In the genomic region with DNA sequence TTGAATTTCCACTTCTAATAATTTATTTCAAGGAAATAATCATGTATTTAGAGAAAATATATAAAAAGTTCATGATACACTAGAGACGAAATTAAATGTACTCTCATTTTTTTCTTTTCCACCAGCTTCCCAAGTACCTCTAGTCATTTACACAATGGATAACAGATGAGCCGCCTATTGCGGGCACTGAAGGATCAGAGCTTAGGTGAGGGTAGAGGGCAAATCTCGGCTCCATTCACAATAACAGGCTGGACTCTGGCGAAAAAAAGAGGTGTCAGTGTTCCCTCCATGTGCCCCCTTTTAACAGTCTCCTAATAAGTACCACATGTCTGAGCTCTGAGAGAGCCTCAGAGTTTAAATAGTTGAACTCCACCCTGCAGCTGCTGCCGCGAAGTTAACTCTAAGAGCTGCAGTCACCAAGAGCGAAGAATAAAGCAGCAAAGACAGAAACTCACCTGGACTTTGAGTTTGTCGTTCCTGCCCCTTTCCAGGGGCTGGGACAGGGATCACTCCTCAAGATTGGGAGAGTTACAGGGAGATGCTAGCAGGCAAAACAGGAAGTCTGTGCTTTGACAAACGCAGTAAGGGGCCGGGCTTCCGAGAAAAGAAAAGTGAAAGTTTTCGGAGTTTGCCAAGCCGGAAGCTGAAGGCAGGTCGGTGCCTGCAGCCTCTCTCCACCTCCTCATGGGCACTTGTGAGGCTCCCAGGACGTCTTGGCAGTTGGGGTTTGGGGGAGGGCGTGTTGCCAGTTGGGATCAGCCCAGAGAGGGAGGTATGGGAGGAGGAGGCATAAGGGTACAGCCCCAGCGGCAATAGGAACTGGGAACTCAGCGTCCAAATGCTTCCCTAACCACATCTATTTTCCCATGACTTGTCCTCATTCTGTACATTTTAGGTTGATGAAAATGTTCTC, we compare ENCODE assay signal across 1 cellular context.
TF ChIP-seq lines count a peak whose summit lies in the region.

Gene SP110 (minus strand): TSS at position 566 of the 913 bp plus-strand sequence. CDS start 3,057 bp downstream, outside the sequence.

TF ChIP-seq in HepG2, 621 proteins besides CTCF, POLR2A, EP300 and RAD21 (continued from another document and continues in another):
- TF ChIP-seq, protein P1, sequence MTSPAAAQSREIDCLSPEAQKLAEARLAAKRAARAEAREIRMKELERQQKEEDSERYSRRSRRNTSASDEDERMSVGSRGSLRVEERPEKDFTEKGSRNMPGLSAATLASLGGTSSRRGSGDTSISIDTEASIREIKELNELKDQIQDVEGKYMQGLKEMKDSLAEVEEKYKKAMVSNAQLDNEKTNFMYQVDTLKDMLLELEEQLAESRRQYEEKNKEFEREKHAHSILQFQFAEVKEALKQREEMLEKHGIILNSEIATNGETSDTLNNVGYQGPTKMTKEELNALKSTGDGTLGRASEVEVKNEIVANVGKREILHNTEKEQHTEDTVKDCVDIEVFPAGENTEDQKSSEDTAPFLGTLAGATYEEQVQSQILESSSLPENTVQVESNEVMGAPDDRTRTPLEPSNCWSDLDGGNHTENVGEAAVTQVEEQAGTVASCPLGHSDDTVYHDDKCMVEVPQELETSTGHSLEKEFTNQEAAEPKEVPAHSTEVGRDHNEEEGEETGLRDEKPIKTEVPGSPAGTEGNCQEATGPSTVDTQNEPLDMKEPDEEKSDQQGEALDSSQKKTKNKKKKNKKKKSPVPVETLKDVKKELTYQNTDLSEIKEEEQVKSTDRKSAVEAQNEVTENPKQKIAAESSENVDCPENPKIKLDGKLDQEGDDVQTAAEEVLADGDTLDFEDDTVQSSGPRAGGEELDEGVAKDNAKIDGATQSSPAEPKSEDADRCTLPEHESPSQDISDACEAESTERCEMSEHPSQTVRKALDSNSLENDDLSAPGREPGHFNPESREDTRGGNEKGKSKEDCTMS (CRISPR knock-in tag; conservative IDR thresholded peaks at IDR 0.05): no peak
- TF ChIP-seq, protein P2, sequence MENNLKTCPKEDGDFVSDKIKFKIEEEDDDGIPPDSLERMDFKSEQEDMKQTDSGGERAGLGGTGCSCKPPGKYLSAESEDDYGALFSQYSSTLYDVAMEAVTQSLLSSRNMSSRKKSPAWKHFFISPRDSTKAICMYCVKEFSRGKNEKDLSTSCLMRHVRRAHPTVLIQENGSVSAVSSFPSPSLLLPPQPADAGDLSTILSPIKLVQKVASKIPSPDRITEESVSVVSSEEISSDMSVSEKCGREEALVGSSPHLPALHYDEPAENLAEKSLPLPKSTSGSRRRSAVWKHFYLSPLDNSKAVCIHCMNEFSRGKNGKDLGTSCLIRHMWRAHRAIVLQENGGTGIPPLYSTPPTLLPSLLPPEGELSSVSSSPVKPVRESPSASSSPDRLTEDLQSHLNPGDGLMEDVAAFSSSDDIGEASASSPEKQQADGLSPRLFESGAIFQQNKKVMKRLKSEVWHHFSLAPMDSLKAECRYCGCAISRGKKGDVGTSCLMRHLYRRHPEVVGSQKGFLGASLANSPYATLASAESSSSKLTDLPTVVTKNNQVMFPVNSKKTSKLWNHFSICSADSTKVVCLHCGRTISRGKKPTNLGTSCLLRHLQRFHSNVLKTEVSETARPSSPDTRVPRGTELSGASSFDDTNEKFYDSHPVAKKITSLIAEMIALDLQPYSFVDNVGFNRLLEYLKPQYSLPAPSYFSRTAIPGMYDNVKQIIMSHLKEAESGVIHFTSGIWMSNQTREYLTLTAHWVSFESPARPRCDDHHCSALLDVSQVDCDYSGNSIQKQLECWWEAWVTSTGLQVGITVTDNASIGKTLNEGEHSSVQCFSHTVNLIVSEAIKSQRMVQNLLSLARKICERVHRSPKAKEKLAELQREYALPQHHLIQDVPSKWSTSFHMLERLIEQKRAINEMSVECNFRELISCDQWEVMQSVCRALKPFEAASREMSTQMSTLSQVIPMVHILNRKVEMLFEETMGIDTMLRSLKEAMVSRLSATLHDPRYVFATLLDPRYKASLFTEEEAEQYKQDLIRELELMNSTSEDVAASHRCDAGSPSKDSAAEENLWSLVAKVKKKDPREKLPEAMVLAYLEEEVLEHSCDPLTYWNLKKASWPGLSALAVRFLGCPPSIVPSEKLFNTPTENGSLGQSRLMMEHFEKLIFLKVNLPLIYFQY (CRISPR knock-in tag; IDR thresholded peaks at IDR 0.05; ENCODE audit: borderline replicate concordance): 0 out of 2 replicates have a peak, but pooled peaks have one; percentile 35
- TF ChIP-seq ZNF570 (CRISPR knock-in tag; IDR thresholded peaks at IDR 0.05; ENCODE audit: borderline replicate concordance) (no peak), KDM4B (CRISPR knock-in tag; IDR thresholded peaks at IDR 0.05) (no peak), GATA4 (IDR thresholded peaks at IDR 0.05; ENCODE audit: borderline replicate concordance, low read depth) (no peak; the same call in 1 of the 2 replicates), REXO4 (CRISPR knock-in tag; IDR thresholded peaks at IDR 0.05; ENCODE audit: borderline replicate concordance) (no peak), PBX3 (CRISPR knock-in tag; IDR thresholded peaks at IDR 0.05; ENCODE audit: borderline replicate concordance) (no peak), CBX5 (CRISPR knock-in tag; IDR thresholded peaks at IDR 0.05; ENCODE audit: borderline replicate concordance) (no peak), POGZ (CRISPR knock-in tag; IDR thresholded peaks at IDR 0.05) (no peak), SAFB2 (CRISPR knock-in tag; IDR thresholded peaks at IDR 0.05; ENCODE audit: borderline replicate concordance, low read depth) (no peak), ZNF672 (CRISPR knock-in tag; IDR thresholded peaks at IDR 0.05) (no peak), GLI4 (CRISPR knock-in tag; IDR thresholded peaks at IDR 0.05; ENCODE audit: borderline replicate concordance) (0 out of 2 replicates have a peak, but pooled peaks have one; percentile 73), YY1 (IDR thresholded peaks at IDR 0.05; ENCODE audit: insufficient read depth, insufficient replicate concordance, low read depth, low read length) (no peak), JUNB (CRISPR knock-in tag; IDR thresholded peaks at IDR 0.05; ENCODE audit: borderline replicate concordance) (no peak), DZIP1 (CRISPR knock-in tag; IDR thresholded peaks at IDR 0.05) (no peak), KLF12 (CRISPR knock-in tag; IDR thresholded peaks at IDR 0.05; ENCODE audit: borderline replicate concordance) (0 out of 2 replicates have a peak, but pooled peaks have one; percentile 33), PHB2 (IDR thresholded peaks at IDR 0.05; ENCODE audit: partially characterized antibody) (no peak), ZNF589 (CRISPR knock-in tag; conservative IDR thresholded peaks at IDR 0.05) (no peak), ZNF639 (CRISPR knock-in tag; conservative IDR thresholded peaks at IDR 0.05) (no peak), ZNF331 (CRISPR knock-in tag; IDR thresholded peaks at IDR 0.05) (no peak), BRF2 (CRISPR knock-in tag; IDR thresholded peaks at IDR 0.05) (no peak), ZNF577 (CRISPR knock-in tag; IDR thresholded peaks at IDR 0.05; ENCODE audit: borderline replicate concordance, low read depth) (no peak), RXRB (CRISPR knock-in tag; IDR thresholded peaks at IDR 0.05; ENCODE audit: borderline replicate concordance) (no peak), ZNF75D (CRISPR knock-in tag; IDR thresholded peaks at IDR 0.05; ENCODE audit: borderline replicate concordance) (no peak), HMGA1 (CRISPR knock-in tag; conservative IDR thresholded peaks at IDR 0.05) (no peak), ZNF441 (CRISPR knock-in tag; IDR thresholded peaks at IDR 0.05; ENCODE audit: borderline replicate concordance) (no peak), PCBP2 (optimal IDR thresholded peaks at IDR 0.05; ENCODE audit: low read depth, low read length, poor library complexity, severe bottlenecking) (no peak), MYPOP (CRISPR knock-in tag; IDR thresholded peaks at IDR 0.05) (no peak), MTA1 (CRISPR knock-in tag; IDR thresholded peaks at IDR 0.05; ENCODE audit: borderline replicate concordance) (no peak), SRSF9 (IDR thresholded peaks at IDR 0.05; ENCODE audit: borderline replicate concordance, insufficient read depth, low read depth, low read length, poor library complexity, severe bottlenecking) (no peak), NFE2 (CRISPR knock-in tag; IDR thresholded peaks at IDR 0.05) (no peak), SYNCRIP (IDR thresholded peaks at IDR 0.05; ENCODE audit: insufficient read depth, low read depth, low read length) (no peak), CENPT (CRISPR knock-in tag; IDR thresholded peaks at IDR 0.05; ENCODE audit: low read depth) (no peak), DMAP1 (CRISPR knock-in tag; IDR thresholded peaks at IDR 0.05) (peak; percentile 50; the same call in 1 of the 2 replicates), PAF1 (CRISPR knock-in tag; IDR thresholded peaks at IDR 0.05) (no peak), FOXA1 (IDR thresholded peaks at IDR 0.05) (no peak), FOXA1 (CRISPR knock-in tag; IDR thresholded peaks at IDR 0.05) (no peak), DNMT3B (CRISPR knock-in tag; conservative IDR thresholded peaks at IDR 0.05) (0 out of 2 replicates have a peak, but pooled peaks have one; percentile 79)
- TF ChIP-seq, protein P3, sequence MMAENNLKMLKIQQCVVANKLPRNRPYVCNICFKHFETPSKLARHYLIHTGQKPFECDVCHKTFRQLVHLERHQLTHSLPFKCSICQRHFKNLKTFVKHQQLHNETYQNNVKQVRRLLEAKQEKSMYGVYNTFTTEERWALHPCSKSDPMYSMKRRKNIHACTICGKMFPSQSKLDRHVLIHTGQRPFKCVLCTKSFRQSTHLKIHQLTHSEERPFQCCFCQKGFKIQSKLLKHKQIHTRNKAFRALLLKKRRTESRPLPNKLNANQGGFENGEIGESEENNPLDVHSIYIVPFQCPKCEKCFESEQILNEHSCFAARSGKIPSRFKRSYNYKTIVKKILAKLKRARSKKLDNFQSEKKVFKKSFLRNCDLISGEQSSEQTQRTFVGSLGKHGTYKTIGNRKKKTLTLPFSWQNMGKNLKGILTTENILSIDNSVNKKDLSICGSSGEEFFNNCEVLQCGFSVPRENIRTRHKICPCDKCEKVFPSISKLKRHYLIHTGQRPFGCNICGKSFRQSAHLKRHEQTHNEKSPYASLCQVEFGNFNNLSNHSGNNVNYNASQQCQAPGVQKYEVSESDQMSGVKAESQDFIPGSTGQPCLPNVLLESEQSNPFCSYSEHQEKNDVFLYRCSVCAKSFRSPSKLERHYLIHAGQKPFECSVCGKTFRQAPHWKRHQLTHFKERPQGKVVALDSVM (CRISPR knock-in tag; IDR thresholded peaks at IDR 0.05): no peak
- TF ChIP-seq, protein P4, sequence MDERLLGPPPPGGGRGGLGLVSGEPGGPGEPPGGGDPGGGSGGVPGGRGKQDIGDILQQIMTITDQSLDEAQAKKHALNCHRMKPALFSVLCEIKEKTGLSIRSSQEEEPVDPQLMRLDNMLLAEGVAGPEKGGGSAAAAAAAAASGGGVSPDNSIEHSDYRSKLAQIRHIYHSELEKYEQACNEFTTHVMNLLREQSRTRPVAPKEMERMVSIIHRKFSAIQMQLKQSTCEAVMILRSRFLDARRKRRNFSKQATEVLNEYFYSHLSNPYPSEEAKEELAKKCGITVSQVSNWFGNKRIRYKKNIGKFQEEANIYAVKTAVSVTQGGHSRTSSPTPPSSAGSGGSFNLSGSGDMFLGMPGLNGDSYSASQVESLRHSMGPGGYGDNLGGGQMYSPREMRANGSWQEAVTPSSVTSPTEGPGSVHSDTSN (CRISPR knock-in tag; IDR thresholded peaks at IDR 0.05): 0 out of 2 replicates have a peak, but pooled peaks have one; percentile 29
